In the genomic region with DNA sequence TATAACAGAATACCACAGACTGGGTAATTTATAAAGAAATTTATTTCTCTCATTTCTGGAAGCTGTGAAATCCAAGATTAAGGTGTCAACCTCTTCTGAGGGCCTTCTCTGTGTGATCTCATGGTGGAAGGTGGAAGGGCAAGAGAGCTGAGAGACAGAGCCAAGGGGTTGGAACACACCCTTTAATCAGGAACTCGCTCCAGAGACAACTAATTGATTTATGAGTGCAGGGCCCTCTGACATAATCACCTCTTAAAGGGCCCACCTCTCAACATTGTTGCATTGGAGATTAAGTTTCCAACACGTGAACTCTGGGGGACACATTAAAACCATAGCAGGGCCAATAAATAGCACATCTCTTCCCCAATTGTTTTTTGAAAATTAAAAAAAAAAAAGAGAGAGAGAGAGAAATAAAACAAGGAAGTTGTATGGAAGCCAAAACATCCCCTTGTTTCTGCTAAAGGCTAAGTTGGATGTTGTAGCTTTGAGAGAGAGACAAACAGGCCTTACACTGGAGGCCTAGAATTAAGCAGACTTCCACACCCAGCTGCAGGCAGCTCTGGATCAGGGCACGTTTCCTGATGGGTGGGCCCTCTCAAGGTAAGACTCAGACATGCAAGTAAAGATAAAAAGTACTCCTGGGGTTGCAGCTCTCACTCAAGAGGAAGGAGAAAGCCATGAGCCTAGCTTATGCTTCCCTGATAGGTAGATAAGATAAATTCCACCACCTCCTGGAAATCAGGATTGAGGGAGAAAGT, we compare ENCODE assay signal across 20 cellular contexts.
DNase-seq lines count a peak whose midpoint lies in the region; ATAC-seq, FAIRE-seq and TF ChIP-seq lines count a peak whose summit lies in the region.
"Had no signal": no experiment of that assay in that cellular context is flagged by ENCODE, and none has a peak within 500 bp of the region (broad histone marks: within the 10 kb centered on the region; RNA-seq: fewer than 3 reads in every experiment).

No MANE protein-coding gene starts in this region.

- intact Hi-C loops in transverse colon (cut with DNase I; ENCODE audit: low total_unique reads), result no loop called here

- POLR2A ChIA-PET in WTC11 (lab: Charles Lee), result interaction anchor here (0.5 to 1.2 kb wide), 2 partner anchors 65 to 130 kb away, joined by 3 to 4 read pairs; no protein-coding TSS in a partner anchor

- peak overlapping the region; percentile 39 for H3K9ac ChIP-seq in keratinocyte (ENCODE audit: control insufficient read depth, extremely low read depth, insufficient read depth, low read length)

- no peaks in the 10 kb centered on the region for H3K36me3 Mint-ChIP-seq in WTC11
- H3K36me3 Mint-ChIP-seq: activated naive CD8-positive, alpha-beta T cell treated with anti-CD3 and anti-CD28 coated beads for 36 hours had no signal

- peak overlapping the region; percentile 49 for H3K27ac ChIP-seq in keratinocyte (ENCODE audit: control insufficient read depth, insufficient read depth, low read length)
- peak overlapping the region in 2 of 4 donors; percentile 11 to 18 for H3K27ac ChIP-seq in transverse colon
- H3K27ac ChIP-seq: A549, stomach had no signal

- H3K27me3 ChIP-seq in keratinocyte (ENCODE audit: control insufficient read depth, extremely low read depth, insufficient read depth, low read length) (no peaks in the 10 kb centered on the region), transverse colon (no peaks in the 10 kb centered on the region)
- H3K27me3 ChIP-seq: stomach had no signal

- H3K4me1 ChIP-seq in keratinocyte (ENCODE audit: control insufficient read depth, extremely low read depth, insufficient read depth, low read length), result peaks cover 37% of the 10 kb centered on the region
- H3K4me1 ChIP-seq in transverse colon, result peaks cover 0 to 12% (median 6%) of the 10 kb centered on the region in 4 donors
- H3K4me1 ChIP-seq: A549 had no signal

- ATAC-seq in WTC11, result peak; percentile 81
- no peak for ATAC-seq in GM18868 (IDR thresholded peaks at IDR 0.05; ENCODE audit: unreplicated experiment)
- ATAC-seq: activated T-cell treated with anti-CD3 and anti-CD28 coated beads, Interleukin-2, amount 50 U/mL, for 4 hours had no signal

- no peak overlapping the region for H3K4me3 Mint-ChIP-seq in WTC11
- H3K4me3 Mint-ChIP-seq: activated CD4-positive, alpha-beta T cell treated with anti-CD3 and anti-CD28 coated beads, Interleukin-2, amount 10 ng/mL, durations not matched to agents 24 days and 14 days; activated naive CD8-positive, alpha-beta T cell treated with anti-CD3 and anti-CD28 coated beads for 36 hours; activated T-cell treated with anti-CD3 and anti-CD28 coated beads, Interleukin-2, amount 50 U/mL, for 4 hours; CD4-positive, alpha-beta T cell; T-helper 2 cell treated with Interferon-gamma antibody and Interleukin-4, amounts not matched to agents 5 μg/mL and 100 μg/mL, for 36 hours had no signal

- H3K79me2 ChIP-seq in keratinocyte (ENCODE audit: control insufficient read depth, insufficient read depth, low read length), result no peaks in the 10 kb centered on the region

- H3K27ac Mint-ChIP-seq in WTC11, result peak overlapping the region; percentile 45; the same call in 1 of the 2 replicates
- H3K27ac Mint-ChIP-seq: activated CD4-positive, alpha-beta T cell treated with anti-CD3 and anti-CD28 coated beads, Interleukin-2, amount 10 ng/mL, durations not matched to agents 24 days and 14 days; activated naive CD8-positive, alpha-beta T cell treated with anti-CD3 and anti-CD28 coated beads for 36 hours; CD4-positive, alpha-beta T cell; T-helper 2 cell treated with Interferon-gamma antibody and Interleukin-4, amounts not matched to agents 5 μg/mL and 100 μg/mL, for 36 hours had no signal

- CTCF ChIA-PET in WTC11 (lab: Charles Lee), result interaction anchor here (0.6 to 4.5 kb wide), 26 partner anchors 9 to 413 kb away, joined by 3 to 61 read pairs (median 4); partner anchors contain the start of genes CEP126 and CFAP300

- in situ Hi-C loops in transverse colon (cut with MboI; ENCODE audit: low pct_ligation_motif_present in 1 of 4, low pct_unique_long_range_greater_than_20kb in 1 of 4, low sequenced_read_pairs in 3 of 4), result loop anchor here in 1 of 4 donors (25.0 kb wide), 1 partner anchor 141 kb away; the partner anchor contains the start of gene YAP1

- no peak for TF ChIP-seq POLR2A in transverse colon (IDR thresholded peaks at IDR 0.05)

- peak; percentile 3 for DNase-seq in NCI-H748 (lab: John Stamatoyannopoulos, UW; ENCODE audit: unreplicated experiment)
- DNase-seq in NCI-H748 treated with DMSO at 0.1 percent for 48 hours (lab: John Stamatoyannopoulos, UW), result no peak
- DNase-seq in WTC11 (ENCODE audit: low spot score), result no peak
- DNase-seq in keratinocyte (ENCODE audit: low read depth, low spot score), result no peak
- DNase-seq in transverse colon, result peak; percentile 27
- no peak for DNase-seq in central memory CD4-positive, alpha-beta T cell
- no peak for DNase-seq in NCI-H2196 (lab: John Stamatoyannopoulos, UW; ENCODE audit: unreplicated experiment)
- DNase-seq: activated CD4-positive, alpha-beta T cell treated with anti-CD3 and anti-CD28 coated beads, Interleukin-2, amount 10 ng/mL, durations not matched to agents 24 days and 14 days; activated naive CD8-positive, alpha-beta T cell treated with anti-CD3 and anti-CD28 coated beads for 36 hours; activated T-cell treated with anti-CD3 and anti-CD28 coated beads, Interleukin-2, amount 50 U/mL, for 4 hours; CD4-positive, alpha-beta T cell; DND-41; NCI-H1694; nucleus accumbens; stomach had no signal

- H3K9me3 ChIP-seq in keratinocyte (ENCODE audit: control insufficient read depth, low read depth, low read length) (no peaks in the 10 kb centered on the region), transverse colon (no peaks in the 10 kb centered on the region)
- H3K9me3 ChIP-seq: A549, stomach had no signal

- dilution Hi-C loops in keratinocyte (cut with MboI; ENCODE audit: extremely low pct_ligation_motif_present, low sequenced_read_pairs), result no loop called here

- peak overlapping the region; percentile 79 for H2AFZ ChIP-seq in keratinocyte (ENCODE audit: control insufficient read depth, low read length)

- FAIRE-seq in keratinocyte (lab: Jason Lieb, UNC), result peak; percentile 86
- FAIRE-seq: A549, bronchial epithelial cell, frontal cortex had no signal

- H3K9me3 Mint-ChIP-seq in WTC11, result no peaks in the 10 kb centered on the region
- H3K9me3 Mint-ChIP-seq: activated CD4-positive, alpha-beta T cell treated with anti-CD3 and anti-CD28 coated beads, Interleukin-2, amount 10 ng/mL, durations not matched to agents 24 days and 14 days; activated naive CD8-positive, alpha-beta T cell treated with anti-CD3 and anti-CD28 coated beads for 36 hours; activated T-cell treated with anti-CD3 and anti-CD28 coated beads, Interleukin-2, amount 50 U/mL, for 4 hours; CD4-positive, alpha-beta T cell; T-helper 2 cell treated with Interferon-gamma antibody and Interleukin-4, amounts not matched to agents 5 μg/mL and 100 μg/mL, for 36 hours had no signal

- WGBS in transverse colon (ENCODE audit: low coverage in 1 of 2), 2 donors, result 45% methylated on average over 3 of the region's 3 CpGs

- no peak for TF ChIP-seq EP300 in transverse colon (IDR thresholded peaks at IDR 0.05; ENCODE audit: low read depth)

- H4K20me1 ChIP-seq in keratinocyte (ENCODE audit: control insufficient read depth, extremely low read depth, insufficient read depth, low read length), result no peaks in the 10 kb centered on the region

- no peaks in the 10 kb centered on the region for H3K36me3 ChIP-seq in keratinocyte (ENCODE audit: control insufficient read depth in 2 of 2, extremely low read depth in 1 of 2, insufficient read depth in 2 of 2, low read length in 2 of 2)
- H3K36me3 ChIP-seq in transverse colon, result no peaks in the 10 kb centered on the region
- H3K36me3 ChIP-seq: stomach had no signal

- TF ChIP-seq CTCF in WTC11 (IDR thresholded peaks at IDR 0.05), result no peak
- no peak for TF ChIP-seq CTCF in keratinocyte (optimal IDR thresholded peaks at IDR 0.05 in 1 of 3, IDR thresholded peaks at IDR 0.05 in 1 of 3, conservative IDR thresholded peaks at IDR 0.05 in 1 of 3; ENCODE audit: extremely low read depth in 1 of 3, insufficient read depth in 2 of 3, low read length in 3 of 3)
- TF ChIP-seq CTCF in transverse colon (IDR thresholded peaks at IDR 0.05), result no peak

- H3K4me2 ChIP-seq in keratinocyte (ENCODE audit: control insufficient read depth, extremely low read depth, insufficient read depth, low read depth, low read length), result peak overlapping the region; percentile 27
- H3K4me2 ChIP-seq: A549 had no signal

- no peak overlapping the region for H3K4me3 ChIP-seq in keratinocyte (ENCODE audit: control insufficient read depth in 2 of 3, extremely low read depth in 1 of 3, insufficient read depth in 2 of 3, low read depth in 1 of 3, low read length in 3 of 3)
- no peak overlapping the region for H3K4me3 ChIP-seq in transverse colon
- H3K4me3 ChIP-seq: A549, stomach had no signal

- no peaks in the 10 kb centered on the region for H3K9me1 ChIP-seq in keratinocyte (ENCODE audit: control insufficient read depth, extremely low read depth, insufficient read depth, low read length)

- no peaks in the 10 kb centered on the region for H3K27me3 Mint-ChIP-seq in WTC11 (ENCODE audit: low read depth)
- H3K27me3 Mint-ChIP-seq: activated CD4-positive, alpha-beta T cell treated with anti-CD3 and anti-CD28 coated beads, Interleukin-2, amount 10 ng/mL, durations not matched to agents 24 days and 14 days; activated naive CD8-positive, alpha-beta T cell treated with anti-CD3 and anti-CD28 coated beads for 36 hours; CD4-positive, alpha-beta T cell had no signal

- H3K4me1 Mint-ChIP-seq in WTC11, result peaks cover 14% of the 10 kb centered on the region
- H3K4me1 Mint-ChIP-seq: activated CD4-positive, alpha-beta T cell treated with anti-CD3 and anti-CD28 coated beads, Interleukin-2, amount 10 ng/mL, durations not matched to agents 24 days and 14 days; activated naive CD8-positive, alpha-beta T cell treated with anti-CD3 and anti-CD28 coated beads for 36 hours had no signal

Comparison
In these comparisons a context has a peak if more than half of its experiments do, and no peak if none do; other contexts are left out.
1. DNase-seq: peak in NCI-H748 (single experiment) and transverse colon (single experiment); none in NCI-H748 treated with DMSO at 0.1 percent for 48 hours (single experiment), WTC11 (single experiment), keratinocyte (single experiment), central memory CD4-positive, alpha-beta T cell (single experiment) and NCI-H2196 (single experiment).